Comparison of ENCODE assay signal across 8 cellular contexts in the genomic region with DNA sequence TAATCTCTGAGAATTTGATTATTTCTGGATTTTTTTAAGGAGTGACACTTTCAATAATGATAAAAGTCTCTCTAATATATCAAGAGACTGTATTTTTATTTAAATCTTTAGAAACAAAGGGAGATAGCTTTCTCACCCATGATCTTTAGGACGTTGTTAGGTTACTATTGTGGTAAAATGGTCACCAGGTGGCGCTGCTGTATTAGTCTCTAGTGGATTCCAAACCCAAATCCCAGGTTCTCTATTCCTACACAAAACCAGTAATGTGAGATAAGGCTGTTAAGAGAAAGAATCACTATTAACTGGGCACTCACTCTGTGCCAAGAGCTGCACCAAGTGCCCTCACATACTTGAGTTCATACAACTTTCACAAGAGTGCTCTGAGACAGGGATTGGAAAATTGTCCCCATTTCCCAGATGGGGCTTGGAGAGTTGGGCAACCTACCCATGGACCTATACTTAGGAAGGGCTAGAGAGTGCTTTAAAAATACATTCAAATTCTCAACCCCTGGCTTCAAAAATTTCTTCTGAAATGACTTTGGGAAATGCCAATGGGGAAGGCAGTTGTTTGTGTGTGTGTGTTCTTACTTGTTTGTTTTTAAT.
DNase-seq lines count a peak whose midpoint lies in the region; ATAC-seq, FAIRE-seq and TF ChIP-seq lines count a peak whose summit lies in the region.

No MANE protein-coding gene starts in this region.

- peaks cover 6% of the 10 kb centered on the region for H3K4me1 Mint-ChIP-seq in neural crest cell

- no peak for TF ChIP-seq EP300 in tibial nerve (IDR thresholded peaks at IDR 0.05)

- H3K4me3 ChIP-seq in fibroblast of pulmonary artery (replicated peaks; ENCODE audit: low read depth, low read length), result no peak overlapping the region
- no peak overlapping the region for H3K4me3 ChIP-seq in tibial nerve

- H3K4me3 Mint-ChIP-seq in neural crest cell, result no peak overlapping the region

- TF ChIP-seq POLR2A in tibial nerve (IDR thresholded peaks at IDR 0.05) (no peak), GM12892 (IDR thresholded peaks at IDR 0.05; ENCODE audit: low read depth, low read length) (no peak)

- H3K27me3 ChIP-seq in tibial nerve, result no peaks in the 10 kb centered on the region

- H3K4me1 ChIP-seq in tibial nerve, result no peaks in the 10 kb centered on the region

- no peak for FAIRE-seq in GM12892 (lab: Jason Lieb, UNC)

- no peak overlapping the region for H3K27ac ChIP-seq in tibial nerve

- H3K36me3 ChIP-seq in tibial nerve, result no peaks in the 10 kb centered on the region

- ATAC-seq in HG03354 (IDR thresholded peaks at IDR 0.05; ENCODE audit: poor library complexity, severe bottlenecking, unreplicated experiment), result peak; percentile 63

- TF ChIP-seq CTCF in fibroblast of pulmonary artery (IDR thresholded peaks at IDR 0.05; ENCODE audit: low read length, missing control alignments), result peak; percentile 72
- TF ChIP-seq CTCF in neural crest cell (conservative IDR thresholded peaks at IDR 0.05), result peak; percentile 82
- TF ChIP-seq CTCF in tibial nerve (IDR thresholded peaks at IDR 0.05), result peak; percentile 47 to 60 (median 48)

- peaks cover 6% of the 10 kb centered on the region for H3K36me3 Mint-ChIP-seq in neural crest cell (ENCODE audit: low read depth)

- no peaks in the 10 kb centered on the region for H3K27me3 Mint-ChIP-seq in neural crest cell (ENCODE audit: low read depth)

- H3K27ac Mint-ChIP-seq in neural crest cell (ENCODE audit: unreplicated experiment), result no peak overlapping the region

- 3 to 8% methylated on average over 2 of the region's 2 CpGs for WGBS in tibial nerve, 2 donors

- peaks cover 6% of the 10 kb centered on the region for H3K9me3 Mint-ChIP-seq in neural crest cell

- DNase-seq in DMS 273 treated with DMSO at 0.1 percent for 48 hours (lab: John Stamatoyannopoulos, UW) (peak; percentile 2), NCI-H82 (lab: John Stamatoyannopoulos, UW) (peak; percentile 85), activated T-cell treated with anti-CD3 and anti-CD28 coated beads for 1 hour (ENCODE audit: low read depth) (peak; percentile 35), fibroblast of pulmonary artery (ENCODE audit: low read depth) (peak; percentile 84), neural crest cell (ENCODE audit: low read depth, low spot score) (peak; percentile 65), tibial nerve (ENCODE audit: low spot score in 2 of 2) (peak; percentile 57 to 89), GM12892 (ENCODE audit: insufficient read length) (no peak)

- peaks cover 0 to 11% (median 0%) of the 10 kb centered on the region in 4 donors for H3K9me3 ChIP-seq in tibial nerve
